Comparison of ENCODE assay signal across 8 cellular contexts in the genomic region with DNA sequence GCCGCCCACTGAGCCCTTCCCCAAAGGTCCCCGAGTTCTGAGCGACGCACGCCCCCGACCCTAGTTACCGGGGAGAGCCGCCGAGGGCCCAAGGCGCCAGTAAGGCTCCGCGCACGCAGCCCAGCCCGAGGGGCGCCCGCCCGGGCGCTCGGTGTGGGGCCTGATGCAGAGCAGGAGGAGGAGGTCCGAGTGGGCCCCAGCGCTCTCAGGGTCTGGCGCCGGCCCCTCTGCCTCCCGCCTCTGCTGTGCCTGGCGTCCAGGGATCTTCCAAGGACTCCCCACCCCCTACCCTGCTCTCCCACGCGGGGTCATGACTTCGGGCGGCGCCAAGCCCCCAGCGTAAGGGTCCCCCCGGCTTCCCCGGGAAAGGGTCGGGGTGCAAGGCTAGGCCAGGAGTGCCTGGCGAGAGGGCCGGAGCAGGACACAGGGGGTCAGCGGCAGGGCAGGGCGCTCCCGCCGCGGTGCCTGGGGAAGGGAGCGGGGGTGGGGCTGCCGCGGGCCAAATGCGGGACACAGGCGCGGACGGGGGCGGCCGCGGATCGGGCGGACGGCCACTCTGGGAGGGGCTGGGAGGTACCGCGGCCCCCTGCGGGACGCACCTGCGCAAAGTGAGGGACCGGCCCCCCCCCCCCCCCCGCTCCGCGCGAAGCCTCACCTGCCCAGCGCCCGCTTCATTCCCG. TPM values are rescaled to one million over a fixed set of nuclear protein-coding genes. Genes with fewer than 3 reads are reported as not detected.
DNase-seq lines count a peak whose midpoint lies in the region; ATAC-seq, FAIRE-seq and TF ChIP-seq lines count a peak whose summit lies in the region.

No MANE protein-coding gene starts in this region.

- in situ Hi-C loops in T47D (cut with HindIII; ENCODE audit: low pct_unique_long_range_greater_than_20kb, low sequenced_read_pairs): no loop called here

- ATAC-seq in CD8-positive, alpha-beta T cell: no peak
- peak; percentile 24 for ATAC-seq in GM19467 (IDR thresholded peaks at IDR 0.05; ENCODE audit: unreplicated experiment)
- ATAC-seq in HG03521 (IDR thresholded peaks at IDR 0.05; ENCODE audit: unreplicated experiment): peak; percentile 22

- H3K4me2 ChIP-seq in SU-DHL-6 (ENCODE audit: low read depth, low read length, poor library complexity, severe bottlenecking): peak overlapping the region; percentile 74

- H3K4me3 ChIP-seq in CD8-positive, alpha-beta T cell (ENCODE audit: low read depth, low read length): peak overlapping the region; percentile 55
- peak overlapping the region; percentile 73 for H3K4me3 ChIP-seq in SU-DHL-6 (ENCODE audit: insufficient read depth, low read length, poor library complexity, severe bottlenecking)
- H3K4me3 ChIP-seq in kidney (ENCODE audit: low read length in 2 of 2): peak overlapping the region; percentile 56 to 82

- H3K4me1 ChIP-seq in CD8-positive, alpha-beta T cell (ENCODE audit: insufficient read depth, low read length): peaks cover 5% of the 10 kb centered on the region
- peaks cover 5% of the 10 kb centered on the region in 2 donors for H3K4me1 ChIP-seq in kidney (ENCODE audit: control insufficient read depth in 1 of 2, insufficient read depth in 1 of 2, low read depth in 1 of 2, low read length in 2 of 2)

- H3K4me3 Mint-ChIP-seq in CD8-positive, alpha-beta T cell: peak overlapping the region; percentile 85

- CTCF ChIA-PET in CD8-positive, alpha-beta T cell (lab: Charles Lee): no interaction called here

- H3K36me3 ChIP-seq in CD8-positive, alpha-beta T cell (ENCODE audit: insufficient read depth, low read length): no peaks in the 10 kb centered on the region
- H3K36me3 ChIP-seq in SU-DHL-6 (ENCODE audit: low read length) (no peaks in the 10 kb centered on the region), kidney (ENCODE audit: control insufficient read depth in 1 of 2, insufficient read depth in 2 of 2, low read length in 2 of 2) (no peaks in the 10 kb centered on the region)

- peak overlapping the region; percentile 55 for H2AFZ ChIP-seq in SU-DHL-6 (ENCODE audit: low read depth, low read length, severe bottlenecking)

- peaks cover 20% of the 10 kb centered on the region for H3K4me1 Mint-ChIP-seq in CD8-positive, alpha-beta T cell (ENCODE audit: low read depth)

- TF ChIP-seq CTCF in CD8-positive, alpha-beta T cell (IDR thresholded peaks at IDR 0.05): no peak
- TF ChIP-seq CTCF in SU-DHL-6 (IDR thresholded peaks at IDR 0.05; ENCODE audit: insufficient read depth, low read length, poor library complexity, severe bottlenecking) (no peak), kidney (IDR thresholded peaks at IDR 0.05; ENCODE audit: borderline replicate concordance, extremely low read depth, insufficient read depth) (no peak)

- H3K27ac Mint-ChIP-seq in CD8-positive, alpha-beta T cell: peak overlapping the region; percentile 84

- peaks cover 3% of the 10 kb centered on the region for H3K36me3 Mint-ChIP-seq in CD8-positive, alpha-beta T cell

- H3K79me2 ChIP-seq in SU-DHL-6 (ENCODE audit: insufficient read depth, low read length): peaks cover 3% of the 10 kb centered on the region; the same call in 1 of the 2 replicates

- H3K27ac ChIP-seq in CD8-positive, alpha-beta T cell (ENCODE audit: low read depth, low read length): peak overlapping the region; percentile 51
- peak overlapping the region; percentile 44; the same call in 1 of the 2 replicates for H3K27ac ChIP-seq in SU-DHL-6 (ENCODE audit: low read depth, low read length)
- H3K27ac ChIP-seq in kidney (ENCODE audit: low read depth in 2 of 2, low read length in 2 of 2): peak overlapping the region; percentile 80 to 84

- H3F3A ChIP-seq in SU-DHL-6 (ENCODE audit: insufficient read depth): peaks cover 4% of the 10 kb centered on the region; the same call in 1 of the 2 replicates

- no peaks in the 10 kb centered on the region for H3K27me3 ChIP-seq in CD8-positive, alpha-beta T cell (ENCODE audit: insufficient read depth, low read length)
- H3K27me3 ChIP-seq in SU-DHL-6 (ENCODE audit: low read length): no peaks in the 10 kb centered on the region

- intact Hi-C loops in CD8-positive, alpha-beta T cell (cut with DNase I, micrococcal nuclease): loop anchor here (1.0 to 10.0 kb wide), 11 partner anchors 140 to 1365 kb away; a partner anchor contains a TSS
- intact Hi-C loops in kidney (cut with DNase I): no loop called here

- H3K9ac ChIP-seq in SU-DHL-6 (ENCODE audit: low read length) (peak overlapping the region; percentile 79), kidney (ENCODE audit: low read length in 2 of 2) (peak overlapping the region in 1 of 2 donors; percentile 40)

- DNase-seq in CD8-positive, alpha-beta T cell: peak in 6 of 7 experiments; percentile 2 to 53 (median 14)
- DNase-seq in T47D (ENCODE audit: low read depth in 1 of 2, low spot score in 1 of 2): peak; percentile 64 to 75
- DNase-seq in kidney: peak; percentile 84
- peak; percentile 24 for DNase-seq in stimulated activated CD4-positive, alpha-beta T cell treated with anti-CD3 and anti-CD28 coated beads, Interleukin-1b, Interleukin-23, amount 100 ng/mL, for 48 hours
- no peak for DNase-seq in NCI-H446 treated with DMSO at 0.1 percent for 48 hours (lab: John Stamatoyannopoulos, UW)

- no peaks in the 10 kb centered on the region for H3K9me3 ChIP-seq in CD8-positive, alpha-beta T cell (ENCODE audit: low read length)
- H3K9me3 ChIP-seq in SU-DHL-6 (ENCODE audit: insufficient read depth, low read length) (no peaks in the 10 kb centered on the region), kidney (ENCODE audit: control insufficient read depth in 1 of 2, low read length in 2 of 2) (no peaks in the 10 kb centered on the region)

- POLR2A ChIA-PET in CD8-positive, alpha-beta T cell (lab: Charles Lee): interaction anchor here (1.0 kb wide), 1 partner anchor 195 kb away, joined by 6 read pairs; a partner anchor contains a TSS

- no peaks in the 10 kb centered on the region for H3K9me3 Mint-ChIP-seq in CD8-positive, alpha-beta T cell

- H3K27me3 Mint-ChIP-seq in CD8-positive, alpha-beta T cell (ENCODE audit: low read depth): no peaks in the 10 kb centered on the region

- FAIRE-seq in kidney (lab: Jason Lieb, UNC): no peak

- no peaks in the 10 kb centered on the region for H4K20me1 ChIP-seq in SU-DHL-6 (ENCODE audit: low read depth, low read length)

- no peaks in the 10 kb centered on the region for H3K9me2 ChIP-seq in SU-DHL-6 (replicated peaks; ENCODE audit: insufficient read depth, low read length)

RNA-seq across cellular contexts. Expression of a gene that starts 0.6 kb away (rescaled TPM):
- total RNA-seq in CD8-positive, alpha-beta T cell: 10 to 100 TPM; 14.1 to 17.9 TPM
- total RNA-seq in kidney: 61.5 TPM
- 68.1 TPM for polyA plus RNA-seq in kidney (ENCODE audit: insufficient read depth, low read depth, low replicate concordance)

RNA-seq across cellular contexts. Expression of a gene that starts 17.5 kb away (rescaled TPM):
- total RNA-seq in CD8-positive, alpha-beta T cell: under 1 TPM; 0.28 to 0.30 TPM
- total RNA-seq in kidney: 2.4 TPM
- 1.1 TPM for polyA plus RNA-seq in kidney (ENCODE audit: insufficient read depth, low read depth, low replicate concordance)
